11 cellular contexts compared by ENCODE assay signal in the genomic region with DNA sequence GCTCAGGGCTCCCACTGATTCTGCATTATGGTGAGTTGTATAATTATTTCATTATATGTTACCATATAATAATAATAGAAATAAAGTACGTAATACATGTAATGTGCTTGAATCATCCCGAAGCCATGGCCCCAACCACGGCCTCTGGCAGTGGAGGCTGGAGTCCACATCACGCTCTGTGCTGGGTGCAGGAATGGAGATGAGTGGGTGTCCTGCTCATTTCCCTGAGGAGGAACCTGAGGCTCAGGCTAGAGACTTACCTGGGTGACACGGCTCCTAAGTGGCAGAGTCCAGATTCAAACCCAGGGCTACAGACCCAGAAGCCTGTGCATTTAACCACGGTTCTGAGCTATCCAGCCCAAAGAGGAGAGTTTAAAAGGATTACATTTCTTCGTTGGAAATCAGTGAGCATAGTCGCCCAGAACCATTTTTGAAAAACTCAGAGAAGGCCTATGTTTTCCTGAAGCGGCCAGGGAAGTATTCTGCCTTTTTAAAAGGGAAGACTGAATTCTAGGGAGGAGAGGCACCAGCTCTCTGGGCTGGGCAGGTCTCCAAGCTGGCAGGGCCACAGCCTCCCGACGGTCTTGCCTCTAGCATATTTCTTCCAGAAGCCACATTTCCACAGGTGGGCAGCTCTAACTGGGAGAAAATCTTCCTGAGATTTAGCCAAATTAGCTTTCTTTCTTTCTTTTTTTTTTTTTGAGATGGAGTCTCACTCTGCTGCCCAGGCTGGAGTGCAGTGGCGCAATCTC. TPM values are rescaled to one million over a fixed set of nuclear protein-coding genes. Genes with fewer than 3 reads are reported as not detected.
DNase-seq lines count a peak whose midpoint lies in the region; ATAC-seq and TF ChIP-seq lines count a peak whose summit lies in the region.
"Had no signal": no experiment of that assay in that cellular context is flagged by ENCODE, and none has a peak within 500 bp of the region (broad histone marks: within the 10 kb centered on the region; RNA-seq: fewer than 3 reads in every experiment).

No MANE protein-coding gene starts in this region.

- H2BK5ac ChIP-seq in neuronal stem cell (ENCODE audit: low read length) = no peak overlapping the region

- no peak overlapping the region for H4K8ac ChIP-seq in neuronal stem cell (ENCODE audit: low read depth, low read length)

- H3K27ac ChIP-seq in left lung (peak overlapping the region; percentile 45 to 100), testis (no peak overlapping the region), neuronal stem cell (replicated peaks; ENCODE audit: low read length) (no peak overlapping the region)

- no peaks in the 10 kb centered on the region for H3K27me3 Mint-ChIP-seq in activated T-cell treated with anti-CD3 and anti-CD28 coated beads, Interleukin-2, amount 50 U/mL, for 72 hours (ENCODE audit: low read depth)
- no peaks in the 10 kb centered on the region for H3K27me3 Mint-ChIP-seq in activated T-helper 1 cell treated with anti-CD3 and anti-CD28 coated beads, Interleukin-12 subunit alpha, Interleukin-12 subunit beta, Interleukin-2, Interleukin-4 antibody, amounts not matched to agents 30 ng/mL and 10 ng/mL and 1 ng/mL, durations not matched to agents 14 hours and 24 hours and 36 hours (ENCODE audit: insufficient read depth)

- H3K4ac ChIP-seq in neuronal stem cell (ENCODE audit: low read length) = no peak overlapping the region

- H3K27me3 ChIP-seq in left lung = no peaks in the 10 kb centered on the region
- no peaks in the 10 kb centered on the region for H3K27me3 ChIP-seq in testis
- peaks cover 0 to 3% (median 0%) of the 10 kb centered on the region in 3 experiments for H3K27me3 ChIP-seq in neuronal stem cell (ENCODE audit: control insufficient read depth in 3 of 3, insufficient read depth in 3 of 3, low read depth in 1 of 3, low read length in 3 of 3)

- H2BK12ac ChIP-seq in neuronal stem cell (ENCODE audit: low read length) = no peak overlapping the region

- peaks cover 95% of the 10 kb centered on the region for H3K4me1 Mint-ChIP-seq in activated T-cell treated with anti-CD3 and anti-CD28 coated beads, Interleukin-2, amount 50 U/mL, for 72 hours (ENCODE audit: low read depth)
- H3K4me1 Mint-ChIP-seq in activated T-helper 1 cell treated with anti-CD3 and anti-CD28 coated beads, Interleukin-12 subunit alpha, Interleukin-12 subunit beta, Interleukin-2, Interleukin-4 antibody, amounts not matched to agents 30 ng/mL and 10 ng/mL and 1 ng/mL, durations not matched to agents 14 hours and 24 hours and 36 hours (ENCODE audit: low read depth) = peaks cover 82% of the 10 kb centered on the region

- no peak overlapping the region for H3K14ac ChIP-seq in neuronal stem cell (ENCODE audit: low read length)

- no peak overlapping the region for H2BK15ac ChIP-seq in neuronal stem cell (ENCODE audit: low read length)

- peak overlapping the region; percentile 95 for H3K27ac Mint-ChIP-seq in activated T-cell treated with anti-CD3 and anti-CD28 coated beads, Interleukin-2, amount 50 U/mL, for 72 hours
- peak overlapping the region; percentile 99 for H3K27ac Mint-ChIP-seq in activated T-helper 1 cell treated with anti-CD3 and anti-CD28 coated beads, Interleukin-12 subunit alpha, Interleukin-12 subunit beta, Interleukin-2, Interleukin-4 antibody, amounts not matched to agents 30 ng/mL and 10 ng/mL and 1 ng/mL, durations not matched to agents 14 hours and 24 hours and 36 hours

- H3K18ac ChIP-seq in neuronal stem cell (ENCODE audit: low read length) = no peak overlapping the region

- no peak overlapping the region for H4K91ac ChIP-seq in neuronal stem cell (ENCODE audit: low read depth, low read length, poor library complexity)

- peaks cover 34 to 62% of the 10 kb centered on the region in 2 donors for H3K36me3 Mint-ChIP-seq in activated T-cell treated with anti-CD3 and anti-CD28 coated beads, Interleukin-2, amount 50 U/mL, for 72 hours (ENCODE audit: insufficient read depth in 2 of 2)
- peaks cover 65% of the 10 kb centered on the region for H3K36me3 Mint-ChIP-seq in activated T-helper 1 cell treated with anti-CD3 and anti-CD28 coated beads, Interleukin-12 subunit alpha, Interleukin-12 subunit beta, Interleukin-2, Interleukin-4 antibody, amounts not matched to agents 30 ng/mL and 10 ng/mL and 1 ng/mL, durations not matched to agents 14 hours and 24 hours and 36 hours (ENCODE audit: low read depth)

- H3K9me3 ChIP-seq in left lung (no peaks in the 10 kb centered on the region), testis (no peaks in the 10 kb centered on the region), neuronal stem cell (replicated peaks in 1 of 2; ENCODE audit: control insufficient read depth in 2 of 2, insufficient read depth in 1 of 2, low read depth in 1 of 2, low read length in 2 of 2) (no peaks in the 10 kb centered on the region)

- intact Hi-C loops in activated T-helper 1 cell treated with anti-CD3 and anti-CD28 coated beads, Interleukin-12 subunit alpha, Interleukin-12 subunit beta, Interleukin-2, Interleukin-4 antibody, amounts not matched to agents 30 ng/mL and 10 ng/mL and 1 ng/mL, durations not matched to agents 14 hours and 24 hours and 36 hours (cut with micrococcal nuclease) = loop anchor here (10.0 kb wide), 1 partner anchor 414 kb away; no protein-coding TSS in a partner anchor
- intact Hi-C loops in left lung (cut with DNase I) = no loop called here
- intact Hi-C loops in testis (cut with DNase I; ENCODE audit: low total_unique reads) = no loop called here

- 63 to 68% methylated on average over 12 of the region's 12 CpGs for WGBS in testis, 2 donors
- WGBS in neuronal stem cell (ENCODE audit: extremely low coverage in 2 of 2, insufficient read length in 2 of 2, insufficient replicate concordance in 1 of 2), 2 donors = no CpG with 5 or more reads among the region's 12 CpGs

- no peak overlapping the region for H2AFZ ChIP-seq in neuronal stem cell (ENCODE audit: low read length)

- H2BK120ac ChIP-seq in neuronal stem cell (ENCODE audit: low read depth, low read length) = no peak overlapping the region

- TF ChIP-seq POLR2A in testis (IDR thresholded peaks at IDR 0.05) = no peak

- peak overlapping the region; percentile 97 to 99 for H3K4me3 Mint-ChIP-seq in activated T-cell treated with anti-CD3 and anti-CD28 coated beads, Interleukin-2, amount 50 U/mL, for 72 hours
- H3K4me3 Mint-ChIP-seq in activated T-helper 1 cell treated with anti-CD3 and anti-CD28 coated beads, Interleukin-12 subunit alpha, Interleukin-12 subunit beta, Interleukin-2, Interleukin-4 antibody, amounts not matched to agents 30 ng/mL and 10 ng/mL and 1 ng/mL, durations not matched to agents 14 hours and 24 hours and 36 hours = peak overlapping the region; percentile 68

- no peaks in the 10 kb centered on the region for H3K79me1 ChIP-seq in neuronal stem cell (ENCODE audit: low read depth, low read length)

- no peak for ATAC-seq in activated T-cell treated with anti-CD3 and anti-CD28 coated beads, Interleukin-2, amount 50 U/mL, for 72 hours (replicated peaks in 1 of 2)
- no peak for ATAC-seq in left lung
- no peak for ATAC-seq in activated CD4-positive, CD25-positive, alpha-beta regulatory T cell treated with anti-CD3 and anti-CD28 coated beads, Interleukin-2, amount 50 U/mL, for 24 hours

- no peak overlapping the region for H3K4me2 ChIP-seq in neuronal stem cell (ENCODE audit: insufficient read depth, low read length, poor library complexity, severe bottlenecking)

- H3K36me3 ChIP-seq in left lung = peaks cover 0 to 31% of the 10 kb centered on the region in 2 donors
- H3K36me3 ChIP-seq in testis (ENCODE audit: low read depth, missing control alignments) = no peaks in the 10 kb centered on the region
- no peaks in the 10 kb centered on the region for H3K36me3 ChIP-seq in neuronal stem cell (replicated peaks in 1 of 2; ENCODE audit: control insufficient read depth in 2 of 2, insufficient read depth in 2 of 2, low read length in 2 of 2)

- H3K4me1 ChIP-seq in left lung (peaks cover 49 to 100% of the 10 kb centered on the region in 2 donors), testis (peaks cover 26% of the 10 kb centered on the region), neuronal stem cell (ENCODE audit: control insufficient read depth in 2 of 2, insufficient read depth in 1 of 2, low read depth in 1 of 2, low read length in 2 of 2) (no peaks in the 10 kb centered on the region)

- no peak overlapping the region for H3K4me3 ChIP-seq in left lung
- H3K4me3 ChIP-seq in testis = no peak overlapping the region
- no peak overlapping the region for H3K4me3 ChIP-seq in neuronal stem cell (ENCODE audit: low read length in 2 of 2)

- no peak for TF ChIP-seq CTCF in left lung (IDR thresholded peaks at IDR 0.05)
- no peak for TF ChIP-seq CTCF in testis (IDR thresholded peaks at IDR 0.05)

- H3K9me3 Mint-ChIP-seq in activated T-cell treated with anti-CD3 and anti-CD28 coated beads, Interleukin-2, amount 50 U/mL, for 72 hours = no peaks in the 10 kb centered on the region
- no peaks in the 10 kb centered on the region for H3K9me3 Mint-ChIP-seq in activated T-helper 1 cell treated with anti-CD3 and anti-CD28 coated beads, Interleukin-12 subunit alpha, Interleukin-12 subunit beta, Interleukin-2, Interleukin-4 antibody, amounts not matched to agents 30 ng/mL and 10 ng/mL and 1 ng/mL, durations not matched to agents 14 hours and 24 hours and 36 hours

- H3K9ac ChIP-seq in neuronal stem cell (ENCODE audit: low read depth, low read length, poor library complexity) = no peak overlapping the region

- no peak for DNase-seq in activated T-cell treated with anti-CD3 and anti-CD28 coated beads, Interleukin-2, amount 50 U/mL, for 72 hours
- no peak for DNase-seq in activated T-cell treated with anti-CD3 and anti-CD28 coated beads, Interleukin-2, amount 50 U/mL, for 48 hours
- no peak for DNase-seq in activated T-helper 1 cell treated with anti-CD3 and anti-CD28 coated beads, Interleukin-12 subunit alpha, Interleukin-12 subunit beta, Interleukin-2, Interleukin-4 antibody, amounts not matched to agents 30 ng/mL and 10 ng/mL and 1 ng/mL, durations not matched to agents 14 hours and 24 hours and 36 hours (ENCODE audit: low spot score)
- DNase-seq in left lung = no peak
- peak; percentile 57 for DNase-seq in testis
- no peak for DNase-seq in HuH-7 (ENCODE audit: low spot score)
- DNase-seq in neuronal stem cell (ENCODE audit: low spot score) = no peak
- DNase-seq: NCI-H2081; stimulated activated CD4-positive, alpha-beta T cell treated with anti-CD3 and anti-CD28 coated beads, Interleukin-12 subunit alpha, Interleukin-12 subunit beta, amount 100 ng/mL, for 4 hours; T1000 had no signal

- H3K23ac ChIP-seq in neuronal stem cell (ENCODE audit: low read depth, low read length, poor library complexity) = no peak overlapping the region

- H2AK5ac ChIP-seq in neuronal stem cell (ENCODE audit: low read depth, low read length) = no peak overlapping the region

RNA-seq across cellular contexts. Expression of gene IL4R, which starts 6.7 kb away (rescaled TPM):
- total RNA-seq in activated T-cell treated with anti-CD3 and anti-CD28 coated beads, Interleukin-2, amount 50 U/mL, for 72 hours = 100 to 1,000 TPM; 313 to 348 TPM
- 288 and 320 TPM in 2 replicates for total RNA-seq in activated T-helper 1 cell treated with anti-CD3 and anti-CD28 coated beads, Interleukin-12 subunit alpha, Interleukin-12 subunit beta, Interleukin-2, Interleukin-4 antibody, amounts not matched to agents 30 ng/mL and 10 ng/mL and 1 ng/mL, durations not matched to agents 14 hours and 24 hours and 36 hours
- total RNA-seq in left lung = 100 to 1,000 TPM in 1 of 2 donors, 10 to 100 TPM in 1; 80.3 to 133 TPM
- total RNA-seq in testis = 10 to 100 TPM; 68.6 to 70.7 TPM
- polyA plus RNA-seq in testis (ENCODE audit: insufficient read depth, low read depth, low replicate concordance) = 41.4 TPM
- 9.3 TPM for polyA plus RNA-seq in neuronal stem cell (2013, experiment 1 of 2)
- polyA plus RNA-seq in neuronal stem cell (2013, experiment 2 of 2) = 9.2 TPM

RNA-seq across cellular contexts. Expression of gene NSMCE1, which starts 51.9 kb away (rescaled TPM):
- total RNA-seq in activated T-cell treated with anti-CD3 and anti-CD28 coated beads, Interleukin-2, amount 50 U/mL, for 72 hours = 100 to 1,000 TPM; 119 to 165 TPM
- 128 and 134 TPM in 2 replicates for total RNA-seq in activated T-helper 1 cell treated with anti-CD3 and anti-CD28 coated beads, Interleukin-12 subunit alpha, Interleukin-12 subunit beta, Interleukin-2, Interleukin-4 antibody, amounts not matched to agents 30 ng/mL and 10 ng/mL and 1 ng/mL, durations not matched to agents 14 hours and 24 hours and 36 hours
- total RNA-seq in left lung = 10 to 100 TPM; 48.6 to 52.7 TPM
- total RNA-seq in testis = 10 to 100 TPM; 58.1 to 71.1 TPM
- polyA plus RNA-seq in testis (ENCODE audit: insufficient read depth, low read depth, low replicate concordance) = 135 TPM
- 54.4 TPM for polyA plus RNA-seq in neuronal stem cell (2013, experiment 1 of 2)
- 52.8 TPM for polyA plus RNA-seq in neuronal stem cell (2013, experiment 2 of 2)

Comparison
In these comparisons a context has a peak if more than half of its experiments do, and no peak if none do; other contexts are left out.
1. H3K27ac ChIP-seq: peak in left lung (2 of 2); none in testis (0 of 2) and neuronal stem cell (single experiment).